Comparison of ENCODE assay signal across 14 cellular contexts in the genomic region with DNA sequence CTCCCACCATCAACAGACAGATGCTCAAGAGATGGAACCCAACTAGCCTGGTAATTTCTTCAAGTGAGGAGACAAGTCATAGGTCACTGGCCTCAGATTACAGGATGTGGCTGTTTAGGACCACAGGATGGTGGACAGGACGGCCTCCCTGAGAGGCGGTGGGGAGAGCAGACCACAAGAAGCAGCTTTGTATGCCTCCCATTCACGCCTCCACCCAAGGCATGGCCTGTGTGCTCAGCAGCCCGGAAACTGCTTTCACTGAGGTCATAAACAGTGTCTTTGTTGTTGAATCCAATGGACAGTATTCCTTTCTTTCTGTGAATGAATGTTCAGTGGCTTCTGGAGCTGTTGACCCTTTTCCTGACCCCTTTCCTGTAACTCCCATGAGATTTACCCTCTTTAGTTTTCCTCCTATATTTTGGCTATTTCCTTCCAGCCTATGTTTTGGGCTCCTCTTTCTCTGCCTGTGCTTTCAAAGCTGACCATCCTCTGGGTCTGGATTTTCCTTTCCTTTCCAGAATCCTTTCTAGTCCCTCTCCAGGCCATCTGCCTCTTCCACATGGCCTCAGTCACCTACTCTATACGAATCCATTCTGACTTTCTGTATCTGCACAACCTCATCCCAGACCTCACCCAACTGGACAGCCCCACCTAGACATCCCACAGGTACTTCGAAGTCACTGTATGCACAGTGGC. TPM values are rescaled to one million over a fixed set of nuclear protein-coding genes. Genes with fewer than 3 reads are reported as not detected.
DNase-seq lines count a peak whose midpoint lies in the region; ATAC-seq, FAIRE-seq and TF ChIP-seq lines count a peak whose summit lies in the region.
"Had no signal": no experiment of that assay in that cellular context is flagged by ENCODE, and none has a peak within 500 bp of the region (broad histone marks: within the 10 kb centered on the region; RNA-seq: fewer than 3 reads in every experiment).

No MANE protein-coding gene starts in this region.

- H3K4me1 Mint-ChIP-seq in activated CD4-positive, alpha-beta memory T cell treated with anti-CD3 and anti-CD28 coated beads, Interleukin-2, amount 10 ng/mL, durations not matched to agents 7 days and 5 days, result peaks cover 14% of the 10 kb centered on the region
- no peaks in the 10 kb centered on the region for H3K4me1 Mint-ChIP-seq in activated CD4-positive, alpha-beta memory T cell treated with anti-CD3 and anti-CD28 coated beads for 36 hours (ENCODE audit: low read depth)
- H3K4me1 Mint-ChIP-seq in stimulated activated naive CD8-positive, alpha-beta T cell treated with anti-CD3 and anti-CD28 coated beads, Interleukin-15, amount 100 ng/mL, for 72 hours, result peaks cover 6% of the 10 kb centered on the region

- H3K9me3 Mint-ChIP-seq in activated CD4-positive, alpha-beta memory T cell treated with anti-CD3 and anti-CD28 coated beads, Interleukin-2, amount 10 ng/mL, durations not matched to agents 7 days and 5 days, result peaks cover 4% of the 10 kb centered on the region
- no peaks in the 10 kb centered on the region for H3K9me3 Mint-ChIP-seq in activated CD4-positive, alpha-beta memory T cell treated with anti-CD3 and anti-CD28 coated beads for 36 hours
- H3K9me3 Mint-ChIP-seq in stimulated activated naive CD8-positive, alpha-beta T cell treated with anti-CD3 and anti-CD28 coated beads, Interleukin-15, amount 100 ng/mL, for 72 hours, result no peaks in the 10 kb centered on the region
- H3K9me3 Mint-ChIP-seq: T-cell had no signal

- H3K9me3 ChIP-seq in MM.1S (replicated peaks; ENCODE audit: insufficient read depth, low read length) (no peaks in the 10 kb centered on the region), BE2C (no peaks in the 10 kb centered on the region)

- no peak overlapping the region for H3K27ac Mint-ChIP-seq in activated CD4-positive, alpha-beta memory T cell treated with anti-CD3 and anti-CD28 coated beads, Interleukin-2, amount 10 ng/mL, durations not matched to agents 7 days and 5 days
- no peak overlapping the region for H3K27ac Mint-ChIP-seq in activated CD4-positive, alpha-beta memory T cell treated with anti-CD3 and anti-CD28 coated beads for 36 hours
- H3K27ac Mint-ChIP-seq in stimulated activated naive CD8-positive, alpha-beta T cell treated with anti-CD3 and anti-CD28 coated beads, Interleukin-15, amount 100 ng/mL, for 72 hours, result no peak overlapping the region
- H3K27ac Mint-ChIP-seq: T-cell had no signal

- no peak overlapping the region for H3K4me3 ChIP-seq in MM.1S (ENCODE audit: low read length)
- no peak overlapping the region for H3K4me3 ChIP-seq in BE2C (ENCODE audit: low read depth, low read length)
- H3K4me3 ChIP-seq: skin epidermis had no signal

- ATAC-seq in HG03460 (IDR thresholded peaks at IDR 0.05; ENCODE audit: unreplicated experiment), result peak; percentile 56
- ATAC-seq in stimulated activated naive CD8-positive, alpha-beta T cell treated with anti-CD3 and anti-CD28 coated beads, Interleukin-15, amount 100 ng/mL, for 72 hours, result peak; percentile 54

- H3K4me2 ChIP-seq in MM.1S (ENCODE audit: low read depth, low read length), result no peak overlapping the region

- peak; percentile 30 for DNase-seq in activated CD4-positive, alpha-beta memory T cell treated with anti-CD3 and anti-CD28 coated beads, Interleukin-2, amount 10 ng/mL, durations not matched to agents 7 days and 5 days
- DNase-seq in activated CD4-positive, alpha-beta memory T cell treated with anti-CD3 and anti-CD28 coated beads for 36 hours, result no peak
- peak; percentile 43 to 44 for DNase-seq in frontal cortex (ENCODE audit: low spot score in 2 of 2)
- no peak for DNase-seq in stimulated activated naive CD8-positive, alpha-beta T cell treated with anti-CD3 and anti-CD28 coated beads, Interleukin-15, amount 100 ng/mL, for 72 hours
- no peak for DNase-seq in MM.1S
- no peak for DNase-seq in BE2C
- no peak for DNase-seq in GM19240 (ENCODE audit: insufficient read length, low spot score)
- DNase-seq: effector CD8-positive, alpha-beta T cell; NCI-H146; T-cell had no signal

- H2AFZ ChIP-seq in MM.1S (ENCODE audit: low read length), result no peak overlapping the region

- FAIRE-seq in frontal cortex (lab: Jason Lieb, UNC), result no peak
- FAIRE-seq: A204.1, islet of Langerhans had no signal

- no peaks in the 10 kb centered on the region for H4K20me1 ChIP-seq in MM.1S (ENCODE audit: insufficient read depth, low read length)

- H3K36me3 ChIP-seq in MM.1S (replicated peaks; ENCODE audit: insufficient read depth, low read length) (no peaks in the 10 kb centered on the region), BE2C (no peaks in the 10 kb centered on the region)

- H3K4me1 ChIP-seq in MM.1S (ENCODE audit: low read length) (no peaks in the 10 kb centered on the region), BE2C (peaks cover under 1% of the 10 kb centered on the region)

- H3K27me3 ChIP-seq in MM.1S (replicated peaks; ENCODE audit: insufficient read depth, low read length) (no peaks in the 10 kb centered on the region), BE2C (no peaks in the 10 kb centered on the region)

- intact Hi-C loops in activated CD4-positive, alpha-beta memory T cell treated with anti-CD3 and anti-CD28 coated beads for 36 hours (cut with micrococcal nuclease), result no loop called here

- H3K9me2 ChIP-seq in MM.1S (replicated peaks; ENCODE audit: insufficient read depth, low read length), result no peaks in the 10 kb centered on the region

- no peak overlapping the region for H3K27ac ChIP-seq in MM.1S (ENCODE audit: low read length)

- H3K36me3 Mint-ChIP-seq in activated CD4-positive, alpha-beta memory T cell treated with anti-CD3 and anti-CD28 coated beads, Interleukin-2, amount 10 ng/mL, durations not matched to agents 7 days and 5 days (ENCODE audit: low read depth), result peaks cover 3% of the 10 kb centered on the region
- H3K36me3 Mint-ChIP-seq in activated CD4-positive, alpha-beta memory T cell treated with anti-CD3 and anti-CD28 coated beads for 36 hours, result no peaks in the 10 kb centered on the region
- H3K36me3 Mint-ChIP-seq: T-cell had no signal

- no peak overlapping the region for H3K4me3 Mint-ChIP-seq in activated CD4-positive, alpha-beta memory T cell treated with anti-CD3 and anti-CD28 coated beads, Interleukin-2, amount 10 ng/mL, durations not matched to agents 7 days and 5 days
- no peak overlapping the region for H3K4me3 Mint-ChIP-seq in activated CD4-positive, alpha-beta memory T cell treated with anti-CD3 and anti-CD28 coated beads for 36 hours
- H3K4me3 Mint-ChIP-seq in stimulated activated naive CD8-positive, alpha-beta T cell treated with anti-CD3 and anti-CD28 coated beads, Interleukin-15, amount 100 ng/mL, for 72 hours, result no peak overlapping the region
- H3K4me3 Mint-ChIP-seq: T-cell had no signal

- no peak overlapping the region for H3K9ac ChIP-seq in MM.1S (ENCODE audit: low read length)

- H3F3A ChIP-seq in MM.1S (ENCODE audit: insufficient read depth, low read length), result no peaks in the 10 kb centered on the region

- CTCF ChIA-PET in activated CD4-positive, alpha-beta memory T cell treated with anti-CD3 and anti-CD28 coated beads, Interleukin-2, amount 10 ng/mL, durations not matched to agents 7 days and 5 days (lab: Charles Lee), result interaction anchor here (0.9 kb wide), 1 partner anchor 11 kb away, joined by 5 read pairs; no protein-coding TSS in a partner anchor
- CTCF ChIA-PET in activated CD4-positive, alpha-beta memory T cell treated with anti-CD3 and anti-CD28 coated beads for 36 hours (lab: Charles Lee), result interaction anchor here (0.9 to 1.3 kb wide), 2 partner anchors 11 to 58 kb away, joined by 3 to 4 read pairs; no protein-coding TSS in a partner anchor

- no peak for TF ChIP-seq CTCF in MM.1S (IDR thresholded peaks at IDR 0.05; ENCODE audit: low read length)
- TF ChIP-seq CTCF in BE2C (IDR thresholded peaks at IDR 0.05; ENCODE audit: low read depth, low read length), result no peak

- H3K27me3 Mint-ChIP-seq in activated CD4-positive, alpha-beta memory T cell treated with anti-CD3 and anti-CD28 coated beads, Interleukin-2, amount 10 ng/mL, durations not matched to agents 7 days and 5 days, result peaks cover 10% of the 10 kb centered on the region
- H3K27me3 Mint-ChIP-seq in activated CD4-positive, alpha-beta memory T cell treated with anti-CD3 and anti-CD28 coated beads for 36 hours, result no peaks in the 10 kb centered on the region
- H3K27me3 Mint-ChIP-seq in stimulated activated naive CD8-positive, alpha-beta T cell treated with anti-CD3 and anti-CD28 coated beads, Interleukin-15, amount 100 ng/mL, for 72 hours, result no peaks in the 10 kb centered on the region
- H3K27me3 Mint-ChIP-seq: T-cell had no signal

- POLR2A ChIA-PET in activated CD4-positive, alpha-beta memory T cell treated with anti-CD3 and anti-CD28 coated beads, Interleukin-2, amount 10 ng/mL, durations not matched to agents 7 days and 5 days (lab: Charles Lee), result interaction anchor here (1.0 to 1.7 kb wide), 3 partner anchors 10 to 32 kb away, joined by 3 to 5 read pairs (median 3); partner anchors contain the start of gene INPP5F
- POLR2A ChIA-PET in activated CD4-positive, alpha-beta memory T cell treated with anti-CD3 and anti-CD28 coated beads for 36 hours (lab: Charles Lee), result no interaction called here

- no peaks in the 10 kb centered on the region for H3K79me2 ChIP-seq in MM.1S (ENCODE audit: low read length)

RNA-seq across cellular contexts. Expression of gene INPP5F, which starts 32.4 kb away (rescaled TPM):
- total RNA-seq in activated CD4-positive, alpha-beta memory T cell treated with anti-CD3 and anti-CD28 coated beads, Interleukin-2, amount 10 ng/mL, durations not matched to agents 7 days and 5 days, result 10 to 100 TPM; 11.8 to 15.0 TPM
- total RNA-seq in activated CD4-positive, alpha-beta memory T cell treated with anti-CD3 and anti-CD28 coated beads for 36 hours, result 10 to 100 TPM; 12.8 to 13.6 TPM
- total RNA-seq in frontal cortex, result 212 TPM
- polyA plus RNA-seq in BE2C (2012; ENCODE audit: insufficient read depth, insufficient read length, low read depth), result 6.7 TPM

RNA-seq across cellular contexts. Expression of gene BAG3, which starts 42.2 kb away (rescaled TPM):
- total RNA-seq in activated CD4-positive, alpha-beta memory T cell treated with anti-CD3 and anti-CD28 coated beads, Interleukin-2, amount 10 ng/mL, durations not matched to agents 7 days and 5 days, result 10 to 100 TPM; 26.3 to 27.2 TPM
- 10 to 100 TPM; 26.8 to 28.1 TPM for total RNA-seq in activated CD4-positive, alpha-beta memory T cell treated with anti-CD3 and anti-CD28 coated beads for 36 hours
- total RNA-seq in frontal cortex, result 0.82 TPM
- polyA plus RNA-seq in BE2C (2012; ENCODE audit: insufficient read depth, insufficient read length, low read depth), result 51.7 TPM

Comparison
In these comparisons a context has a peak if more than half of its experiments do, and no peak if none do; other contexts are left out.
1. DNase-seq: peak in activated CD4-positive, alpha-beta memory T cell treated with anti-CD3 and anti-CD28 coated beads, Interleukin-2, amount 10 ng/mL, durations not matched to agents 7 days and 5 days (single experiment) and frontal cortex (2 of 2); none in activated CD4-positive, alpha-beta memory T cell treated with anti-CD3 and anti-CD28 coated beads for 36 hours (single experiment), stimulated activated naive CD8-positive, alpha-beta T cell treated with anti-CD3 and anti-CD28 coated beads, Interleukin-15, amount 100 ng/mL, for 72 hours (0 of 2), MM.1S (single experiment), BE2C (single experiment) and GM19240 (single experiment).
2. RNA of gene INPP5F, which starts 32.4 kb away (total RNA-seq): 212 TPM in frontal cortex (single experiment); 11.8 to 15.0 TPM in activated CD4-positive, alpha-beta memory T cell treated with anti-CD3 and anti-CD28 coated beads, Interleukin-2, amount 10 ng/mL, durations not matched to agents 7 days and 5 days and 12.8 to 13.6 TPM in activated CD4-positive, alpha-beta memory T cell treated with anti-CD3 and anti-CD28 coated beads for 36 hours; every median in the first group is over 10 times any median in the second.
3. RNA of gene BAG3, which starts 42.2 kb away (total RNA-seq): 26.8 to 28.1 TPM in activated CD4-positive, alpha-beta memory T cell treated with anti-CD3 and anti-CD28 coated beads for 36 hours and 26.3 to 27.2 TPM in activated CD4-positive, alpha-beta memory T cell treated with anti-CD3 and anti-CD28 coated beads, Interleukin-2, amount 10 ng/mL, durations not matched to agents 7 days and 5 days; 0.82 TPM in frontal cortex (single experiment); every median in the first group is over 10 times any median in the second.